Comparison of ENCODE assay signal across 19 cellular contexts in genomic region chr10:29495366-29495765, GRCh38.
"Had no signal": no experiment of that assay in that cellular context is flagged by ENCODE, and none has a peak within 500 bp of the region (broad histone marks: within the 10 kb centered on the region; RNA-seq: fewer than 3 reads in every experiment).

No MANE protein-coding gene starts in this region.

- DNase-seq: activated B cell treated with CpG ODN at 0.5 μM for 24 hours; activated CD4-positive, alpha-beta memory T cell treated with anti-CD3 and anti-CD28 coated beads for 36 hours; activated CD4-positive, alpha-beta T cell treated with anti-CD3 and anti-CD28 coated beads for 4 hours; activated gamma-delta T cell treated with Interleukin-2 at 50 U/mL for 16 hours; activated T-cell treated with anti-CD3 and anti-CD28 coated beads for 4 hours; dermis blood vessel endothelial cell; effector memory CD4-positive, alpha-beta T cell; left cardiac atrium; mesendoderm; naive thymus-derived CD8-positive, alpha-beta T cell; pancreas; spleen; stimulated activated CD4-positive, alpha-beta T cell treated with anti-CD3 and anti-CD28 coated beads, Interleukin-4, amount 100 ng/mL, for 4 hours; substantia nigra; tibial artery; uterus had no signal

- FAIRE-seq: endothelial cell of umbilical vein, pancreas had no signal

- H3K27me3 ChIP-seq: esophagus muscularis mucosa, hepatocyte, pancreas, tibial artery, uterus had no signal

- H3K9me3 ChIP-seq: esophagus muscularis mucosa, pancreas, spleen, tibial artery, uterus had no signal

- H3K27ac ChIP-seq: hepatocyte, pancreas, spleen, tibial artery, uterus had no signal

- H3K4me3 ChIP-seq: esophagus muscularis mucosa, hepatocyte, pancreas, spleen, tibial artery, uterus had no signal

- H3K36me3 ChIP-seq: uterus had no signal

- H3K4me1 ChIP-seq: pancreas, spleen, tibial artery, uterus had no signal
